In genomic region chr13:49976314-49977258, GRCh38 we compare ENCODE assay signal across 8 cellular contexts. TPM values are rescaled to one million over a fixed set of nuclear protein-coding genes. Genes with fewer than 3 reads are reported as not detected.
DNase-seq lines count a peak whose midpoint lies in the region; ATAC-seq, FAIRE-seq and TF ChIP-seq lines count a peak whose summit lies in the region.

No MANE protein-coding gene starts in this region.

- H3K9me3 ChIP-seq in IMR-90 (ENCODE audit: control insufficient read depth, insufficient read depth, low read length) (no peaks in the 10 kb centered on the region), suprapubic skin (no peaks in the 10 kb centered on the region)

- H2BK20ac ChIP-seq in IMR-90 (ENCODE audit: low read depth, low read length) = no peak overlapping the region

- no CpG with 5 or more reads among the region's 8 CpGs for WGBS in IMR-90 (ENCODE audit: extremely low coverage in 2 of 2, insufficient read length in 1 of 2), 2 experiments
- 50% methylated on average over 8 of the region's 8 CpGs for WGBS in suprapubic skin

- H3K4me3 Mint-ChIP-seq in activated T-helper 1 cell treated with anti-CD3 and anti-CD28 coated beads, Interleukin-12 subunit alpha, Interleukin-12 subunit beta, Interleukin-2, Interleukin-4 antibody, amounts not matched to agents 30 ng/mL and 10 ng/mL and 1 ng/mL, durations not matched to agents 14 hours and 24 hours and 36 hours = no peak overlapping the region

- peaks cover 5% of the 10 kb centered on the region for H3K36me3 Mint-ChIP-seq in activated T-helper 1 cell treated with anti-CD3 and anti-CD28 coated beads, Interleukin-12 subunit alpha, Interleukin-12 subunit beta, Interleukin-2, Interleukin-4 antibody, amounts not matched to agents 30 ng/mL and 10 ng/mL and 1 ng/mL, durations not matched to agents 14 hours and 24 hours and 36 hours (ENCODE audit: low read depth)

- 0 out of 2 replicates have a peak overlapping the region, but pooled peaks have one; percentile 2 for H3K14ac ChIP-seq in IMR-90 (replicated peaks; ENCODE audit: low read depth, low read length)

- H3K79me1 ChIP-seq in IMR-90 (ENCODE audit: low read depth in 1 of 2, low read length in 2 of 2) = no peaks in the 10 kb centered on the region

- no TSS peak for BruUV-seq in IMR-90 (replicated peaks; lab: Mats Ljungman, UMichigan)

- no peaks in the 10 kb centered on the region for H3K27me3 ChIP-seq in IMR-90 (ENCODE audit: control insufficient read depth, insufficient read depth, low read length)
- no peaks in the 10 kb centered on the region for H3K27me3 ChIP-seq in suprapubic skin

- peak; percentile 86 for TF ChIP-seq CTCF in IMR-90 (conservative IDR thresholded peaks at IDR 0.05; ENCODE audit: low read depth, low read length)
- peak; percentile 93 for TF ChIP-seq CTCF in fibroblast of villous mesenchyme (IDR thresholded peaks at IDR 0.05; ENCODE audit: insufficient read depth, low read depth, low read length)
- peak; percentile 75 to 84 for TF ChIP-seq CTCF in suprapubic skin (IDR thresholded peaks at IDR 0.05)

- H4K20me1 ChIP-seq in IMR-90 (ENCODE audit: insufficient read depth, low read length) = no peaks in the 10 kb centered on the region

- no peak overlapping the region for H2BK120ac ChIP-seq in IMR-90 (ENCODE audit: low read depth, low read length)

- H3K36me3 ChIP-seq in IMR-90 (ENCODE audit: control insufficient read depth, insufficient read depth, low read length) = no peaks in the 10 kb centered on the region
- H3K36me3 ChIP-seq in suprapubic skin = no peaks in the 10 kb centered on the region

- ATAC-seq in IMR-90 (ENCODE audit: low read depth) = peak; percentile 86

- TF ChIP-seq RAD21 in IMR-90 (IDR thresholded peaks at IDR 0.05; ENCODE audit: low read length) = peak; percentile 94

- H3K27ac ChIP-seq in IMR-90 (ENCODE audit: insufficient read depth, low read length) = no peak overlapping the region
- H3K27ac ChIP-seq in suprapubic skin = no peak overlapping the region

- H3K4ac ChIP-seq in IMR-90 (ENCODE audit: low read depth, low read length) = no peak overlapping the region

- no peak overlapping the region for H3K4me2 ChIP-seq in IMR-90 (ENCODE audit: low read depth, low read length)

- H2BK5ac ChIP-seq in IMR-90 (ENCODE audit: low read depth, low read length, poor library complexity, severe bottlenecking) = no peak overlapping the region

- H3K27me3 Mint-ChIP-seq in activated T-helper 1 cell treated with anti-CD3 and anti-CD28 coated beads, Interleukin-12 subunit alpha, Interleukin-12 subunit beta, Interleukin-2, Interleukin-4 antibody, amounts not matched to agents 30 ng/mL and 10 ng/mL and 1 ng/mL, durations not matched to agents 14 hours and 24 hours and 36 hours (ENCODE audit: insufficient read depth) = no peaks in the 10 kb centered on the region

- H2BK15ac ChIP-seq in IMR-90 (ENCODE audit: low read depth, low read length) = no peak overlapping the region

- POLR2A ChIA-PET in IMR-90 (lab: Charles Lee; ENCODE audit: unreplicated experiment) = no interaction called here

- H3K56ac ChIP-seq in IMR-90 (ENCODE audit: extremely low read depth, insufficient read depth, low read length) = no peak overlapping the region

- H3K4me1 ChIP-seq in IMR-90 (ENCODE audit: control insufficient read depth, insufficient read depth, low read length) (peaks cover 4% of the 10 kb centered on the region), suprapubic skin (peaks cover 4% of the 10 kb centered on the region)

- H3K23ac ChIP-seq in IMR-90 (ENCODE audit: low read depth, low read length) = no peak overlapping the region

- H3K4me1 Mint-ChIP-seq in activated T-helper 1 cell treated with anti-CD3 and anti-CD28 coated beads, Interleukin-12 subunit alpha, Interleukin-12 subunit beta, Interleukin-2, Interleukin-4 antibody, amounts not matched to agents 30 ng/mL and 10 ng/mL and 1 ng/mL, durations not matched to agents 14 hours and 24 hours and 36 hours (ENCODE audit: low read depth) = peaks cover 5% of the 10 kb centered on the region

- no peak overlapping the region for H2AK5ac ChIP-seq in IMR-90 (ENCODE audit: low read depth, low read length)

- FAIRE-seq in GM12891 (lab: Jason Lieb, UNC) = peak; percentile 93

- intact Hi-C loops in IMR-90 (cut with micrococcal nuclease) = loop anchor here (1.0 to 5.0 kb wide), 6 partner anchors 106 to 1094 kb away; no protein-coding TSS in a partner anchor
- intact Hi-C loops in activated T-helper 1 cell treated with anti-CD3 and anti-CD28 coated beads, Interleukin-12 subunit alpha, Interleukin-12 subunit beta, Interleukin-2, Interleukin-4 antibody, amounts not matched to agents 30 ng/mL and 10 ng/mL and 1 ng/mL, durations not matched to agents 14 hours and 24 hours and 36 hours (cut with micrococcal nuclease) = loop anchor here (1.0 to 2.0 kb wide), 5 partner anchors 20 to 1094 kb away; partner anchors contain the start of gene TRIM13

- H3K9me3 Mint-ChIP-seq in activated T-helper 1 cell treated with anti-CD3 and anti-CD28 coated beads, Interleukin-12 subunit alpha, Interleukin-12 subunit beta, Interleukin-2, Interleukin-4 antibody, amounts not matched to agents 30 ng/mL and 10 ng/mL and 1 ng/mL, durations not matched to agents 14 hours and 24 hours and 36 hours = no peaks in the 10 kb centered on the region

- no peak overlapping the region for H4K5ac ChIP-seq in IMR-90 (ENCODE audit: low read depth, low read length)

- dilution Hi-C loops in IMR-90 (cut with HindIII; ENCODE audit: low sequenced_read_pairs, unreplicated experiment) = no loop called here

- no peaks in the 10 kb centered on the region for H3K9me1 ChIP-seq in IMR-90 (ENCODE audit: insufficient read depth, low read length)

- in situ Hi-C loops in IMR-90 (cut with MboI; ENCODE audit: low sequenced_read_pairs) = loop anchor here (5.0 to 25.0 kb wide), 3 partner anchors 821 to 1098 kb away; partner anchors contain the start of gene RNASEH2B

- H4K8ac ChIP-seq in IMR-90 (ENCODE audit: low read depth in 2 of 2, low read length in 2 of 2) = peak overlapping the region in 1 of 2 experiments; percentile 13; a peak in 2 of 4 replicates

- no peak overlapping the region for H3K18ac ChIP-seq in IMR-90 (ENCODE audit: low read depth, low read length)

- CTCF ChIA-PET in IMR-90 (lab: Yijun Ruan, JAX) = interaction anchor here (0.6 to 1.9 kb wide), 11 partner anchors 14 to 1091 kb away, joined by 3 to 8 read pairs (median 3); partner anchors contain the start of gene TRIM13

- H3K9ac ChIP-seq in IMR-90 (ENCODE audit: low read depth, low read length) = no peak overlapping the region

- peak overlapping the region; percentile 47 for H2AFZ ChIP-seq in IMR-90 (replicated peaks; ENCODE audit: low read length, poor library complexity)

- H4K91ac ChIP-seq in IMR-90 (ENCODE audit: insufficient read depth, low read depth, low read length) = no peak overlapping the region

- H3K4me3 ChIP-seq in IMR-90 (ENCODE audit: insufficient read depth, low read depth, low read length) (no peak overlapping the region), fibroblast of villous mesenchyme (ENCODE audit: low read depth, low read length) (no peak overlapping the region), suprapubic skin (no peak overlapping the region)

- no peak overlapping the region for H2AK9ac ChIP-seq in IMR-90 (replicated peaks; ENCODE audit: low read depth, low read length, poor library complexity)

- no peak overlapping the region for H3K27ac Mint-ChIP-seq in activated T-helper 1 cell treated with anti-CD3 and anti-CD28 coated beads, Interleukin-12 subunit alpha, Interleukin-12 subunit beta, Interleukin-2, Interleukin-4 antibody, amounts not matched to agents 30 ng/mL and 10 ng/mL and 1 ng/mL, durations not matched to agents 14 hours and 24 hours and 36 hours

- DNase-seq in 8988T (peak; percentile 42), GM12891 (ENCODE audit: insufficient read length, low spot score) (peak; percentile 44), IMR-90 (peak; percentile 70), RKO (ENCODE audit: low spot score) (peak; percentile 67), fibroblast of villous mesenchyme (ENCODE audit: low read depth) (peak; percentile 78), nucleus accumbens (lab: John Stamatoyannopoulos, UW) (peak in 46 of 56 donors; percentile 3 to 81 (median 29)), suprapubic skin (ENCODE audit: low spot score in 2 of 2) (peak in 1 of 2 donors; percentile 71)
- DNase-seq in activated T-helper 1 cell treated with anti-CD3 and anti-CD28 coated beads, Interleukin-12 subunit alpha, Interleukin-12 subunit beta, Interleukin-2, Interleukin-4 antibody, amounts not matched to agents 30 ng/mL and 10 ng/mL and 1 ng/mL, durations not matched to agents 14 hours and 24 hours and 36 hours (ENCODE audit: low spot score) = peak; percentile 56

- TF ChIP-seq EP300 in suprapubic skin (IDR thresholded peaks at IDR 0.05) = no peak

- TF ChIP-seq POLR2A in GM12891 (IDR thresholded peaks at IDR 0.05; ENCODE audit: low read depth, low read length) (no peak), IMR-90 (IDR thresholded peaks at IDR 0.05; ENCODE audit: low read depth, low read length) (no peak), suprapubic skin (IDR thresholded peaks at IDR 0.05) (no peak)

RNA-seq across cellular contexts. Expression of gene TRIM13, which starts 20.3 kb away (rescaled TPM):
- 16.2 TPM for polyA plus RNA-seq in GM12891 (2012; ENCODE audit: low read depth, missing spikeins)
- 20.1 and 22.5 TPM in 2 replicates for total RNA-seq in IMR-90 (2012; rRNA removed)
- polyA plus RNA-seq in IMR-90 (2012; rRNA removed) = 10.2 and 12.0 TPM in 2 replicates
- 2.5 and 3.8 TPM in 2 replicates for polyA plus RNA-seq in IMR-90 (2012; cell fraction: cytosol; rRNA removed)
- 3.0 and 24.1 TPM in 2 replicates for polyA plus RNA-seq in IMR-90 (2012; cell fraction: nucleus; rRNA removed; ENCODE audit: low replicate concordance)
- 14.7 and 16.5 TPM in 2 replicates for total RNA-seq in activated T-helper 1 cell treated with anti-CD3 and anti-CD28 coated beads, Interleukin-12 subunit alpha, Interleukin-12 subunit beta, Interleukin-2, Interleukin-4 antibody, amounts not matched to agents 30 ng/mL and 10 ng/mL and 1 ng/mL, durations not matched to agents 14 hours and 24 hours and 36 hours
- total RNA-seq in fibroblast of villous mesenchyme = 24.5 and 41.9 TPM in 2 replicates
- total RNA-seq in suprapubic skin = 10 to 100 TPM; 18.1 to 30.9 (median 27.4) TPM

RNA-seq across cellular contexts. Expression of gene KCNRG, which starts 38.7 kb away (rescaled TPM):
- polyA plus RNA-seq in GM12891 (2012; ENCODE audit: low read depth, missing spikeins) = 0.35 TPM
- total RNA-seq in IMR-90 (2012; rRNA removed) = 2.7 and 5.0 TPM in 2 replicates
- polyA plus RNA-seq in IMR-90 (2012; rRNA removed) = 0.51 and 0.66 TPM in 2 replicates
- polyA plus RNA-seq in IMR-90 (2012; cell fraction: cytosol; rRNA removed) = 0.12 and 0.13 TPM in 2 replicates
- 0.16 and 1.4 TPM in 2 replicates for polyA plus RNA-seq in IMR-90 (2012; cell fraction: nucleus; rRNA removed; ENCODE audit: low replicate concordance)
- total RNA-seq in activated T-helper 1 cell treated with anti-CD3 and anti-CD28 coated beads, Interleukin-12 subunit alpha, Interleukin-12 subunit beta, Interleukin-2, Interleukin-4 antibody, amounts not matched to agents 30 ng/mL and 10 ng/mL and 1 ng/mL, durations not matched to agents 14 hours and 24 hours and 36 hours = 0.34 and 0.86 TPM in 2 replicates
- 2.6 and 4.3 TPM in 2 replicates for total RNA-seq in fibroblast of villous mesenchyme
- 1 to 10 TPM in 1 of 4 donors, under 1 TPM in 2, not detected in 1; 0.60 to 3.6 (median 0.89) TPM for total RNA-seq in suprapubic skin

RNA-seq across cellular contexts. Expression of gene SPRYD7, which starts 40.4 kb away (rescaled TPM):
- polyA plus RNA-seq in GM12891 (2012; ENCODE audit: low read depth, missing spikeins) = 6.4 TPM
- total RNA-seq in IMR-90 (2012; rRNA removed) (5.6 and 9.7 TPM in 2 replicates), fibroblast of villous mesenchyme (6.4 and 9.1 TPM in 2 replicates), suprapubic skin (1 to 10 TPM; 6.0 to 9.9 (median 7.2) TPM)
- polyA plus RNA-seq in IMR-90 (2012; rRNA removed) = 6.3 and 20.2 TPM in 2 replicates
- 3.1 and 3.9 TPM in 2 replicates for polyA plus RNA-seq in IMR-90 (2012; cell fraction: cytosol; rRNA removed)
- polyA plus RNA-seq in IMR-90 (2012; cell fraction: nucleus; rRNA removed; ENCODE audit: low replicate concordance) = 1.2 and 3.3 TPM in 2 replicates
- 6.9 and 7.0 TPM in 2 replicates for total RNA-seq in activated T-helper 1 cell treated with anti-CD3 and anti-CD28 coated beads, Interleukin-12 subunit alpha, Interleukin-12 subunit beta, Interleukin-2, Interleukin-4 antibody, amounts not matched to agents 30 ng/mL and 10 ng/mL and 1 ng/mL, durations not matched to agents 14 hours and 24 hours and 36 hours
